In the genomic region with DNA sequence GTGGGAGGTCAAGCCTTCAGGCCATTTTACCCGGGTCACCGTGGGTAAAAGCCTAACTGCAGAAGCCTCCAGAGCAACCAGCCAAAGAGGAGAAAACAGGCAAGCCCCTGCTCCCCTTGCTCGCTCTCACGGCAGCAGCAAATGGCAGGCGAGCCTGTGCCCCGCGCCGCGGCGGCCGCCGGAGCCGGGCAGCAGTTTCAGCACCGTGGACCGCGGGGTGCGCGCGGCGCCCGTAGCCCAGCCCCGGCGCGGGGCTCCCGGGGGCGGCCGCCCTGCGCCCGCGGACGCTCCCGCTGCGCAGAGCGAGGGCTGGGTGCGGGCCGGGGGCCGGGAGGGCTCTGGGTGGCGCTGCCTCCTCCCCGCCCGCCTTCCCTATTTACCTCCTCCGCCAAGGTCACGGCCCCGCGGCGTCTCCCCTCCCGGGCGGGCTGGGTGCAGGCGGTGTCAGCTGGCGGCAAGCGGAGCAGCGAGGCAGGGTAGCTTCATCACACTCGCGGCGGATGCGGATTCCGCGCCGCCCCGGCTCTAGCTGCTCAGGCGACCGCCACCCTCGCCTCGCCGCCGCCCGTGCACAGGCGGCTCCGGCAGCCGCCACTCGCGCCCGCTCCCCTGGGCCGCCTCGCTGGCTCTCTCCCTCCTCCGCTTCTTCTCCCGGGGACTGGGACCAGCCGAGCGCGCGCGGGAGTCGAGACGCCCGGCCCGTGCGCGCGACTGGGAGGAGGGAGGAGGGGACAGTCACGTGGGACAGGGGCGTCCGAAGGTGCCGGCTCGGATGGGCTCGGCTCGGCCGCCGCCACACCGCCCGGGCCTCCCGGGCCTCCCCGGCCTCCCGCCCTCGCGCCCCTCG, we compare ENCODE assay signal across 8 cellular contexts. TPM values are rescaled to one million over a fixed set of nuclear protein-coding genes. Genes with fewer than 3 reads are reported as not detected.
DNase-seq lines count a peak whose midpoint lies in the region; ATAC-seq and TF ChIP-seq lines count a peak whose summit lies in the region.

A gene (minus strand): TSS at position 687 of the 847 bp plus-strand sequence.

- no peaks in the 10 kb centered on the region for H3K9me3 ChIP-seq in heart left ventricle

- peak within 1 kb of the TSS; percentile 16 to 59 (median 46) for H3K4me3 ChIP-seq in heart left ventricle

- H3K27ac ChIP-seq in heart left ventricle: no peak within 1 kb of the TSS

- H3K4me1 Mint-ChIP-seq in activated T-cell treated with anti-CD3 and anti-CD28 coated beads, Interleukin-2, amount 50 U/mL, for 24 hours (ENCODE audit: low read depth): peaks cover 4% of the 10 kb centered on the region
- peaks cover 5% of the 10 kb centered on the region for H3K4me1 Mint-ChIP-seq in activated naive CD8-positive, alpha-beta T cell treated with anti-CD3 and anti-CD28 coated beads, Interleukin-2, amount 50 U/mL, for 24 hours
- peaks cover 42% of the 10 kb centered on the region for H3K4me1 Mint-ChIP-seq in osteocyte (ENCODE audit: unreplicated experiment)
- no peaks in the 10 kb centered on the region for H3K4me1 Mint-ChIP-seq in effector memory CD8-positive, alpha-beta T cell (ENCODE audit: low read depth in 2 of 2)

- TF ChIP-seq POLR2A in heart left ventricle (IDR thresholded peaks at IDR 0.05): no peak

- TF ChIP-seq CTCF in heart left ventricle (IDR thresholded peaks at IDR 0.05) (no peak), osteocyte (IDR thresholded peaks at IDR 0.05) (no peak)

- H3K36me3 ChIP-seq in heart left ventricle: no peaks in the 10 kb centered on the region

- 1% methylated on average over 44 to 105 of the region's 105 CpGs for WGBS in heart left ventricle, 4 donors

- H3K4me1 ChIP-seq in heart left ventricle: peaks cover 0 to 14% (median 0%) of the 10 kb centered on the region in 12 donors

- peak; percentile 28 for DNase-seq in activated T-cell treated with anti-CD3 and anti-CD28 coated beads, Interleukin-2, amount 50 U/mL, for 24 hours
- DNase-seq in activated T-cell treated with anti-CD3 and anti-CD28 coated beads, Interleukin-2, amount 50 U/mL, for 1 hour: no peak
- DNase-seq in NCI-H2081 treated with DMSO at 0.1 percent for 48 hours (lab: John Stamatoyannopoulos, UW) (peak; percentile 31), heart left ventricle (peak in 4 of 5 donors; percentile 11 to 64 (median 28)), osteocyte (ENCODE audit: extremely low spot score, unreplicated experiment) (peak; percentile 94)
- peak; percentile 5 for DNase-seq in activated naive CD8-positive, alpha-beta T cell treated with anti-CD3 and anti-CD28 coated beads, Interleukin-2, amount 50 U/mL, for 24 hours
- no peak for DNase-seq in effector memory CD8-positive, alpha-beta T cell

- intact Hi-C loops in heart left ventricle (cut with DNase I): no loop called here

- peaks cover 49% of the 10 kb centered on the region for H3K27me3 Mint-ChIP-seq in activated T-cell treated with anti-CD3 and anti-CD28 coated beads, Interleukin-2, amount 50 U/mL, for 24 hours
- H3K27me3 Mint-ChIP-seq in activated naive CD8-positive, alpha-beta T cell treated with anti-CD3 and anti-CD28 coated beads, Interleukin-2, amount 50 U/mL, for 24 hours: peaks cover 39% of the 10 kb centered on the region
- H3K27me3 Mint-ChIP-seq in osteocyte (ENCODE audit: unreplicated experiment): no peaks in the 10 kb centered on the region
- H3K27me3 Mint-ChIP-seq in effector memory CD8-positive, alpha-beta T cell: peaks cover 19 to 25% of the 10 kb centered on the region in 2 donors

- ATAC-seq in HG02678 (IDR thresholded peaks at IDR 0.05; ENCODE audit: unreplicated experiment) (peak; percentile 59), heart left ventricle (peak in 3 of 4 donors; percentile 36 to 81 (median 76))
- ATAC-seq in activated naive CD8-positive, alpha-beta T cell treated with anti-CD3 and anti-CD28 coated beads, Interleukin-2, amount 50 U/mL, for 24 hours: peak; percentile 46
- no peak for ATAC-seq in effector memory CD8-positive, alpha-beta T cell (replicated peaks)

- no peaks in the 10 kb centered on the region for H3K36me3 Mint-ChIP-seq in activated T-cell treated with anti-CD3 and anti-CD28 coated beads, Interleukin-2, amount 50 U/mL, for 24 hours (ENCODE audit: low read depth)
- no peaks in the 10 kb centered on the region for H3K36me3 Mint-ChIP-seq in activated naive CD8-positive, alpha-beta T cell treated with anti-CD3 and anti-CD28 coated beads, Interleukin-2, amount 50 U/mL, for 24 hours (ENCODE audit: low read depth)
- no peaks in the 10 kb centered on the region for H3K36me3 Mint-ChIP-seq in osteocyte (ENCODE audit: unreplicated experiment)
- H3K36me3 Mint-ChIP-seq in effector memory CD8-positive, alpha-beta T cell (ENCODE audit: insufficient read depth): no peaks in the 10 kb centered on the region

- peaks cover 4 to 55% (median 18%) of the 10 kb centered on the region in 9 donors for H3K27me3 ChIP-seq in heart left ventricle

- peak within 1 kb of the TSS; percentile 46 for H3K27ac Mint-ChIP-seq in activated T-cell treated with anti-CD3 and anti-CD28 coated beads, Interleukin-2, amount 50 U/mL, for 24 hours
- H3K27ac Mint-ChIP-seq in activated naive CD8-positive, alpha-beta T cell treated with anti-CD3 and anti-CD28 coated beads, Interleukin-2, amount 50 U/mL, for 24 hours: no peak within 1 kb of the TSS
- H3K27ac Mint-ChIP-seq in osteocyte (ENCODE audit: unreplicated experiment): peak within 1 kb of the TSS; percentile 80
- no peak within 1 kb of the TSS for H3K27ac Mint-ChIP-seq in effector memory CD8-positive, alpha-beta T cell

- H3K4me3 Mint-ChIP-seq in activated T-cell treated with anti-CD3 and anti-CD28 coated beads, Interleukin-2, amount 50 U/mL, for 24 hours: peak within 1 kb of the TSS; percentile 28
- H3K4me3 Mint-ChIP-seq in activated naive CD8-positive, alpha-beta T cell treated with anti-CD3 and anti-CD28 coated beads, Interleukin-2, amount 50 U/mL, for 24 hours: peak within 1 kb of the TSS; percentile 34
- peak within 1 kb of the TSS; percentile 87 for H3K4me3 Mint-ChIP-seq in osteocyte (ENCODE audit: unreplicated experiment)
- peak within 1 kb of the TSS in 1 of 2 donors; percentile 37 for H3K4me3 Mint-ChIP-seq in effector memory CD8-positive, alpha-beta T cell

- H3K9me3 Mint-ChIP-seq in activated T-cell treated with anti-CD3 and anti-CD28 coated beads, Interleukin-2, amount 50 U/mL, for 24 hours: no peaks in the 10 kb centered on the region
- no peaks in the 10 kb centered on the region for H3K9me3 Mint-ChIP-seq in activated naive CD8-positive, alpha-beta T cell treated with anti-CD3 and anti-CD28 coated beads, Interleukin-2, amount 50 U/mL, for 24 hours
- no peaks in the 10 kb centered on the region for H3K9me3 Mint-ChIP-seq in osteocyte (ENCODE audit: unreplicated experiment)
- H3K9me3 Mint-ChIP-seq in effector memory CD8-positive, alpha-beta T cell: peaks cover 0 to 1% of the 10 kb centered on the region in 2 donors

RNA-seq across cellular contexts. Expression of the gene that starts here (rescaled TPM):
- total RNA-seq in heart left ventricle (not detected), osteocyte (10.8 and 10.9 TPM in 2 replicates)
- not detected for polyA plus RNA-seq in heart left ventricle

Comparison
In these comparisons a context has a peak if more than half of its experiments do, and no peak if none do; other contexts are left out.
1. RNA of the gene that starts here (total RNA-seq): 10.8 to 10.9 TPM in osteocyte; not detected in heart left ventricle; every median in the first group is over 10 times any median in the second.
2. DNase-seq: peak in activated T-cell treated with anti-CD3 and anti-CD28 coated beads, Interleukin-2, amount 50 U/mL, for 24 hours (single experiment), NCI-H2081 treated with DMSO at 0.1 percent for 48 hours (single experiment), activated naive CD8-positive, alpha-beta T cell treated with anti-CD3 and anti-CD28 coated beads, Interleukin-2, amount 50 U/mL, for 24 hours (single experiment) and osteocyte (single experiment); none in activated T-cell treated with anti-CD3 and anti-CD28 coated beads, Interleukin-2, amount 50 U/mL, for 1 hour (single experiment) and effector memory CD8-positive, alpha-beta T cell (0 of 3).
3. Peak in DNase-seq, ATAC-seq and H3K4me3 ChIP-seq in heart left ventricle; RNA of the gene not detected or under 1 TPM.
4. H3K27ac Mint-ChIP-seq: peak in activated T-cell treated with anti-CD3 and anti-CD28 coated beads, Interleukin-2, amount 50 U/mL, for 24 hours (single experiment) and osteocyte (single experiment); none in activated naive CD8-positive, alpha-beta T cell treated with anti-CD3 and anti-CD28 coated beads, Interleukin-2, amount 50 U/mL, for 24 hours (single experiment) and effector memory CD8-positive, alpha-beta T cell (0 of 2).